In the genomic region with DNA sequence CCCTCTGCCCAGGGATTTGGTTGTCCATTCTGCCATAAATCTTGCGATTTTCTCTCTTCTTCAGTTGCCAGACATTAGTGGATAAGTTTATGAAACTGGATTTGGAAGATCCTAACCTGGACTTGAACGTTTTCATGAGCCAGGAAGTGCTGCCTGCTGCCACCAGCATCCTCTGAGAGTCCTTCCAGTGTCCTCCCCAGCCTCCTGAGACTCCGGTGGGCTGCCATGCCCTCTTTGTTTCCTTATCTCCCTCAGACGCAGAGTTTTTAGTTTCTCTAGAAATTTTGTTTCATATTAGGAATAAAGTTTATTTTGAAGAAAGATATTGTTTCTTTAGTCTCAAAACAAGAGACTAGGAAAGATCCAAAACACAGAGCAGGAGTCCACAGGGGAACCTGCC, we compare ENCODE assay signal across 17 cellular contexts. TPM values are rescaled to one million over a fixed set of nuclear protein-coding genes. Genes with fewer than 3 reads are reported as not detected.
DNase-seq lines count a peak whose midpoint lies in the region; ATAC-seq and TF ChIP-seq lines count a peak whose summit lies in the region.
"Had no signal": no experiment of that assay in that cellular context is flagged by ENCODE, and none has a peak within 500 bp of the region (broad histone marks: within the 10 kb centered on the region; RNA-seq: fewer than 3 reads in every experiment).

A gene (plus strand): TSS at position 301 of the 400 bp plus-strand sequence. CDS start 399 bp downstream, outside the sequence.

- H3K9me3 ChIP-seq in OCI-LY7 (ENCODE audit: low read length) (no peaks in the 10 kb centered on the region), ectodermal cell (ENCODE audit: control insufficient read depth, low read length) (no peaks in the 10 kb centered on the region), upper lobe of right lung (no peaks in the 10 kb centered on the region)
- H3K9me3 ChIP-seq: neutrophil had no signal

- CTCF ChIA-PET in OCI-LY7 (lab: Charles Lee; ENCODE audit: unreplicated experiment) = no interaction called here

- peak within 1 kb of the TSS; percentile 2 for H3K27ac Mint-ChIP-seq in osteocyte (ENCODE audit: unreplicated experiment)

- 88 to 93% methylated on average over 3 to 4 of the region's 4 CpGs for WGBS in ectodermal cell, 2 experiments

- no peaks in the 10 kb centered on the region for H3K79me2 ChIP-seq in OCI-LY7 (ENCODE audit: insufficient read depth, low read depth, low read length)

- no peaks in the 10 kb centered on the region for H3K27me3 ChIP-seq in ectodermal cell (ENCODE audit: control insufficient read depth, insufficient read depth, low read length, poor library complexity, severe bottlenecking)
- H3K27me3 ChIP-seq in upper lobe of right lung = no peaks in the 10 kb centered on the region
- H3K27me3 ChIP-seq: neutrophil had no signal

- TSS peak; percentile 37 for BruUV-seq in OCI-LY7 (replicated peaks; lab: Mats Ljungman, UMichigan)

- H3K36me3 ChIP-seq in OCI-LY7 (ENCODE audit: insufficient read depth, low read length) (peaks cover 76% of the 10 kb centered on the region), ectodermal cell (ENCODE audit: control insufficient read depth, insufficient read depth, low read length) (peaks cover 5% of the 10 kb centered on the region), upper lobe of right lung (no peaks in the 10 kb centered on the region)

- POLR2A ChIA-PET in OCI-LY7 (lab: Charles Lee) = no interaction called here

- no peaks in the 10 kb centered on the region for H3K27me3 Mint-ChIP-seq in osteocyte (ENCODE audit: unreplicated experiment)

- H3K4me2 ChIP-seq in OCI-LY7 (ENCODE audit: low read length) = no peak within 1 kb of the TSS

- intact Hi-C loops in T-helper 1 cell treated with Interleukin-12 subunit alpha and Interleukin-12 subunit beta and Interleukin-4 antibody, amounts not matched to agents 30 ng/mL and 1 ng/mL, for 36 hours (cut with micrococcal nuclease) = no loop called here
- intact Hi-C loops in OCI-LY7 (cut with micrococcal nuclease; ENCODE audit: unreplicated experiment) = no loop called here
- intact Hi-C loops in upper lobe of right lung (cut with DNase I) = no loop called here

- ATAC-seq in upper lobe of right lung = no peak
- ATAC-seq: HepG2, left lobe of liver had no signal

- no peaks in the 10 kb centered on the region for H3K9me3 Mint-ChIP-seq in osteocyte (ENCODE audit: unreplicated experiment)

- H3K36me3 Mint-ChIP-seq in osteocyte (ENCODE audit: unreplicated experiment) = peaks cover 13% of the 10 kb centered on the region

- no peak within 1 kb of the TSS for H3K4me3 Mint-ChIP-seq in osteocyte (ENCODE audit: unreplicated experiment)

- H3K4me1 ChIP-seq in OCI-LY7 (ENCODE audit: insufficient read depth, low read length, poor library complexity, severe bottlenecking) (no peaks in the 10 kb centered on the region), ectodermal cell (ENCODE audit: control insufficient read depth, insufficient read depth, low read length) (peaks cover 22% of the 10 kb centered on the region), upper lobe of right lung (no peaks in the 10 kb centered on the region)

- no peak within 1 kb of the TSS for H2AFZ ChIP-seq in OCI-LY7 (ENCODE audit: low read length)

- H3K27ac ChIP-seq in OCI-LY7 (ENCODE audit: low read depth, low read length, poor library complexity, severe bottlenecking) = no peak within 1 kb of the TSS
- peak within 1 kb of the TSS; percentile 87 for H3K27ac ChIP-seq in ectodermal cell (ENCODE audit: insufficient read depth, low read depth, low read length, poor library complexity, severe bottlenecking)
- H3K27ac ChIP-seq in caudate nucleus (ENCODE audit: low read depth, low read length) = no peak within 1 kb of the TSS
- no peak within 1 kb of the TSS for H3K27ac ChIP-seq in upper lobe of right lung
- H3K27ac ChIP-seq: neutrophil had no signal

- H3K9me2 ChIP-seq in OCI-LY7 (ENCODE audit: insufficient read depth, low read length) = no peaks in the 10 kb centered on the region

- peaks cover 6% of the 10 kb centered on the region for H3K4me1 Mint-ChIP-seq in osteocyte (ENCODE audit: unreplicated experiment)

- no peak within 1 kb of the TSS for H3K4me3 ChIP-seq in OCI-LY7 (ENCODE audit: low read depth, low read length, poor library complexity, severe bottlenecking)
- no peak within 1 kb of the TSS for H3K4me3 ChIP-seq in ectodermal cell (ENCODE audit: insufficient read depth, low read depth, low read length)
- no peak within 1 kb of the TSS for H3K4me3 ChIP-seq in upper lobe of right lung

- H4K20me1 ChIP-seq in OCI-LY7 (ENCODE audit: insufficient read depth, low read length) = no peaks in the 10 kb centered on the region

- no peak for TF ChIP-seq CTCF in OCI-LY7 (conservative IDR thresholded peaks at IDR 0.05; ENCODE audit: low read length)
- TF ChIP-seq CTCF in osteocyte (IDR thresholded peaks at IDR 0.05) = no peak
- TF ChIP-seq CTCF in upper lobe of right lung (IDR thresholded peaks at IDR 0.05) = no peak

- DNase-seq in T-helper 1 cell = no peak
- DNase-seq in OCI-LY7 (ENCODE audit: low spot score) = no peak
- no peak for DNase-seq in osteocyte (ENCODE audit: extremely low spot score, unreplicated experiment)
- DNase-seq in caudate nucleus (lab: John Stamatoyannopoulos, UW) = no peak
- no peak for DNase-seq in upper lobe of right lung
- no peak for DNase-seq in nucleus accumbens (lab: John Stamatoyannopoulos, UW)
- DNase-seq: 8988T; activated CD4-positive, alpha-beta T cell treated with anti-CD3 and anti-CD28 coated beads for 1 hour; activated naive CD4-positive, alpha-beta T cell; central memory CD4-positive, alpha-beta T cell; NCI-H1092; NCI-H2227 treated with DMSO at 0.1 percent for 48 hours had no signal

RNA-seq across cellular contexts. Expression of the gene that starts here (rescaled TPM):
- total RNA-seq in T-helper 1 cell treated with Interleukin-12 subunit alpha and Interleukin-12 subunit beta and Interleukin-4 antibody, amounts not matched to agents 30 ng/mL and 1 ng/mL, for 36 hours = 12.2 and 12.8 TPM in 2 replicates
- 31.3 and 47.1 TPM in 2 replicates for total RNA-seq in OCI-LY7 (2014; rRNA removed; shearing (Covaris generic))
- total RNA-seq in OCI-LY7 (2022) (53.5 and 66.8 TPM in 2 replicates), osteocyte (2.5 and 3.4 TPM in 2 replicates), upper lobe of right lung (2.6 TPM)
- 7.1 TPM for polyA plus RNA-seq in ectodermal cell (2013, experiment 1 of 4)
- polyA plus RNA-seq in ectodermal cell (2013, experiment 2 of 4) = 12.0 TPM
- 8.6 TPM for polyA plus RNA-seq in ectodermal cell (2013, experiment 3 of 4)
- 8.0 TPM for polyA plus RNA-seq in ectodermal cell (2013, experiment 4 of 4)
